ENCODE assay signal across 10 cellular contexts in the genomic region with DNA sequence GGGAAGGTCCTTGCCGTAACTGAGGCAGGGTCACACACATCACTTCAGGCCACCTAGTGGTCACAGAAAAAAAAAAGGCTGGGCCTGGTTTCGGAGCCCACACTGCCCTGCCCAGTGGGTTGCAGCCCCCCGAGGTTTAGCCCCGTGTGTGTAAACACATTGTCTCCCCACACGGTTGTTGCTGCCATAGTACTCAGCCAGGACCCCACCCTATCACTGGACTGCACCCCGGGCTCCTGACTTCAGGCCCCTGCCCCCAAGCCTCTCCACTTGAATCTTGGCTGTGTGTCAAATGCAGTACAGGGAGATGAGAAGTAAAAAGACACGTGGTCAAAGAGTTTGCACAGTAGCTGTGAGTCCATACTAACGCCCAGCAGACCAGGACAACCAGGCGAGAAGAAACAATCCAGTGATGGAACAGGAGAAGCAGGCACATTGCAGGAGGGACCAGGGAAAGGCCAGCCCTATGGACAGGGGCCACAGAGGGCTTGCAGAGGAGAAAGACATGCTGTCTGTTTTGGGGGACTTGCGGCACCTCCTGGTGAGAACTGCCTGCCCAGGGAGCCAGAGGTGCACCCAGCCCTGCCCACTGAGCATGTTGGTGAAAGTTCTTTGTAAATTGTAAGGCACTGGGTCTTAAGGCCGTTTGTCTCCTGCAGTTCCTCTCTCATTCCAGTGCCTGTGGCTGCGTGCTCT.
DNase-seq lines count a peak whose midpoint lies in the region; ATAC-seq and TF ChIP-seq lines count a peak whose summit lies in the region.
"Had no signal": no experiment of that assay in that cellular context is flagged by ENCODE, and none has a peak within 500 bp of the region (broad histone marks: within the 10 kb centered on the region; RNA-seq: fewer than 3 reads in every experiment).

No MANE protein-coding gene starts in this region.

- no peaks in the 10 kb centered on the region for H3K9me3 ChIP-seq in Peyer's patch
- no peaks in the 10 kb centered on the region for H3K9me3 ChIP-seq in stomach
- H3K9me3 ChIP-seq in esophagus squamous epithelium, result no peaks in the 10 kb centered on the region

- DNase-seq in NCI-H1092 treated with DMSO at 0.1 percent for 48 hours (lab: John Stamatoyannopoulos, UW), result peak; percentile 17
- DNase-seq in NCI-H1092 (lab: John Stamatoyannopoulos, UW), result no peak
- peak; percentile 8 to 39 (median 38) for DNase-seq in Peyer's patch
- peak; percentile 8 for DNase-seq in glomerular visceral epithelial cell (ENCODE audit: extremely low spot score)
- peak; percentile 16 for DNase-seq in stomach
- no peak for DNase-seq in NCI-H2081 treated with DMSO at 0.1 percent for 48 hours (lab: John Stamatoyannopoulos, UW)
- no peak for DNase-seq in esophagus squamous epithelium (lab: John Stamatoyannopoulos, UW)
- DNase-seq: amniotic stem cell, kidney had no signal

- intact Hi-C loops in stomach (cut with DNase I; ENCODE audit: low total_unique reads), result no loop called here
- intact Hi-C loops in esophagus squamous epithelium (cut with DNase I), result no loop called here

- TF ChIP-seq POLR2A in Peyer's patch (IDR thresholded peaks at IDR 0.05), result no peak
- TF ChIP-seq POLR2A in stomach (IDR thresholded peaks at IDR 0.05), result no peak
- no peak for TF ChIP-seq POLR2A in esophagus squamous epithelium (IDR thresholded peaks at IDR 0.05)

- TF ChIP-seq CTCF in Peyer's patch (IDR thresholded peaks at IDR 0.05), result peak in 2 of 6 experiments; percentile 7 to 13
- TF ChIP-seq CTCF in stomach (IDR thresholded peaks at IDR 0.05), result no peak
- TF ChIP-seq CTCF in esophagus squamous epithelium (IDR thresholded peaks at IDR 0.05), result no peak

- no peak for ATAC-seq in GM19467 (IDR thresholded peaks at IDR 0.05; ENCODE audit: unreplicated experiment)

- TF ChIP-seq EP300 in stomach (IDR thresholded peaks at IDR 0.05), result no peak

- H3K36me3 ChIP-seq in Peyer's patch, result no peaks in the 10 kb centered on the region
- no peaks in the 10 kb centered on the region for H3K36me3 ChIP-seq in stomach
- no peaks in the 10 kb centered on the region for H3K36me3 ChIP-seq in esophagus squamous epithelium

- H3K4me1 ChIP-seq in Peyer's patch (peaks cover 0 to 9% (median 0%) of the 10 kb centered on the region in 4 donors), stomach (peaks cover 0 to 7% (median 0%) of the 10 kb centered on the region in 4 donors), esophagus squamous epithelium (peaks cover 0 to 13% (median 11%) of the 10 kb centered on the region in 3 donors)

- H3K27me3 ChIP-seq in Peyer's patch (no peaks in the 10 kb centered on the region), stomach (peaks cover 0 to 6% (median 0%) of the 10 kb centered on the region in 3 donors), esophagus squamous epithelium (peaks cover 0 to 14% (median 0%) of the 10 kb centered on the region in 4 donors)

- H3K27ac ChIP-seq in Peyer's patch (no peak overlapping the region), stomach (no peak overlapping the region), esophagus squamous epithelium (no peak overlapping the region)

- WGBS in stomach, 5 donors, result 37 to 54% (median 47%) methylated on average over 12 of the region's 12 CpGs
- 52 to 54% methylated on average over 11 of the region's 12 CpGs for WGBS in esophagus squamous epithelium, 2 donors

- H3K4me3 ChIP-seq in Peyer's patch (no peak overlapping the region), stomach (no peak overlapping the region), esophagus squamous epithelium (no peak overlapping the region)

Comparison
In these comparisons a context has a peak if more than half of its experiments do, and no peak if none do; other contexts are left out.
1. DNase-seq: peak in NCI-H1092 treated with DMSO at 0.1 percent for 48 hours (single experiment), Peyer's patch (3 of 3), glomerular visceral epithelial cell (single experiment) and stomach (single experiment); none in NCI-H1092 (single experiment), NCI-H2081 treated with DMSO at 0.1 percent for 48 hours (single experiment) and esophagus squamous epithelium (single experiment).